In the genomic region with DNA sequence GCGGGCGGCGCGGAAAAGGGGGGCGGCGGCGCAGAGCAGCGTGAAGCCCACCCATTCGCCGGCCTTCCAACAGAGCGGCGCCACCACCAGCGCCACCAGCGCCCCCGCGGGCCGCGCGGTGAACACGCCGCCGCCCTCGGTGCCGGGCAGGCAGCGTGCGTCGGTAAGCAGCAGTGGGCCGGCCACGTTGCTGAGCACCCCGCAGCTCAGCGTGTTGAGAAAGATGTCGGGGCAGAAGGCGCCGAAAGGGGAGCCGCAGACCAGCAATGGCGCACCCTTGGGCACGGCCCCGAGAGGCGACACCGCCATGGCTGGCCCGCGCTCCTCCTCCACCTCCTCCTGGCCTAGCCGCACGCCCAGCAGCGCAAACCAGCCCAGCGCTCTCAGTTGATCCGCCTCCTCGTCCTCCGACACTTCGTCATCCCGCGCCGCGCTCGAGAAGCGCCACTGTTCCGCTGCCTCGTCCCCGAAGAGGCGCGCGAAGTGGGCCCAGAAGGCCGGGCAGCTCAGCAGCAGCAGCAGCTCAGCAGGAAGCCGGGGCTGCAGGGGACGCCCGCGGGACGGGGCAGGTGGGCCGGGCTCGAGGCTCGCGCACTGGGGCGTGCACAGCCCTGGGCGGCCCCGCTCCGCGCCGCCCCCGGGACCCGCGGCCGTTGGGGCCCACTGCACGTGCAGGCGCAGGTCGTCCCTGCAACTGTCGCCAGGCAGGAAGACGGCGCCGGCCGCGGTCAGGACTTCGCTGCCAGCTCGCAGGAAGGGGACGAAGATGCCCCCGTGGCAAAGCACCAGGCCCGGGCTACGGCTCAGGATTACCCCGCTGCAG, we compare ENCODE assay signal across 8 cellular contexts. TPM values are rescaled to one million over a fixed set of nuclear protein-coding genes. Genes with fewer than 3 reads are reported as not detected.
DNase-seq lines count a peak whose midpoint lies in the region; ATAC-seq and TF ChIP-seq lines count a peak whose summit lies in the region.

No MANE protein-coding gene starts in this region.

- H3K27ac ChIP-seq in testis, result peak overlapping the region; percentile 87 to 95

- peaks cover 16% of the 10 kb centered on the region for H3K4me1 ChIP-seq in testis

- H3K4me3 ChIP-seq in testis, result peak overlapping the region; percentile 75 to 79

- no peaks in the 10 kb centered on the region for H3K9me3 ChIP-seq in testis

- intact Hi-C loops in testis (cut with DNase I; ENCODE audit: low total_unique reads), result no loop called here

- in situ Hi-C loops in Caki2 (cut with HindIII; ENCODE audit: low pct_unique_long_range_greater_than_20kb, low sequenced_read_pairs), result no loop called here

- WGBS in testis, 2 donors, result 0% methylated on average over 4 to 45 of the region's 98 CpGs

- H3K27me3 ChIP-seq in testis, result no peaks in the 10 kb centered on the region

- DNase-seq in Caki2 (ENCODE audit: low read depth), result peak; percentile 76
- DNase-seq in HK-2 (ENCODE audit: unreplicated experiment), result peak; percentile 82
- DNase-seq in activated naive CD4-positive, alpha-beta T cell treated with Interleukin-2 at 50 U/mL for 16 hours, result peak; percentile 77
- peak; percentile 38 for DNase-seq in globus pallidus (ENCODE audit: low spot score)
- DNase-seq in occipital lobe (lab: John Stamatoyannopoulos, UW), result peak; percentile 67
- peak; percentile 56 for DNase-seq in testis

- TF ChIP-seq POLR2A in Raji (IDR thresholded peaks at IDR 0.05; ENCODE audit: insufficient read depth, low read depth, low read length), result peak; percentile 28; the same call in 1 of the 2 replicates
- no peak for TF ChIP-seq POLR2A in testis (IDR thresholded peaks at IDR 0.05)

- no peaks in the 10 kb centered on the region for H3K36me3 ChIP-seq in testis (ENCODE audit: low read depth, missing control alignments)

- ATAC-seq in GM19467 (IDR thresholded peaks at IDR 0.05; ENCODE audit: unreplicated experiment), result peak; percentile 37

- TF ChIP-seq CTCF in testis (IDR thresholded peaks at IDR 0.05), result peak; percentile 40 to 61 (median 49)

RNA-seq across cellular contexts. Expression of a gene that starts 0.6 kb away (rescaled TPM):
- total RNA-seq in Caki2 (2014; rRNA removed; shearing (Covaris generic); ENCODE audit: low replicate concordance), result 34.1 and 40.5 TPM in 2 replicates
- total RNA-seq in occipital lobe (7.3 TPM), testis (10 to 100 TPM; 33.8 to 45.4 TPM)
- 66.8 TPM for polyA plus RNA-seq in testis (ENCODE audit: insufficient read depth, low read depth, low replicate concordance)

RNA-seq across cellular contexts. Expression of a gene that starts 13.3 kb away (rescaled TPM):
- total RNA-seq in Caki2 (2014; rRNA removed; shearing (Covaris generic); ENCODE audit: low replicate concordance), result 41.3 and 42.7 TPM in 2 replicates
- total RNA-seq in occipital lobe (5.5 TPM), testis (1 to 10 TPM; 7.1 TPM)
- polyA plus RNA-seq in testis (ENCODE audit: insufficient read depth, low read depth, low replicate concordance), result 9.7 TPM

RNA-seq across cellular contexts. Expression of a gene that starts 24.4 kb away (rescaled TPM):
- total RNA-seq in Caki2 (2014; rRNA removed; shearing (Covaris generic); ENCODE audit: low replicate concordance), result 35.3 and 42.6 TPM in 2 replicates
- total RNA-seq in occipital lobe, result 182 TPM
- total RNA-seq in testis, result 10 to 100 TPM; 45.2 to 55.2 TPM
- polyA plus RNA-seq in testis (ENCODE audit: insufficient read depth, low read depth, low replicate concordance), result 49.7 TPM

Comparison
In these comparisons a context has a peak if more than half of its experiments do, and no peak if none do; other contexts are left out.
1. Peak in every context shown above with its lines: DNase-seq, ATAC-seq, H3K4me3 ChIP-seq and H3K27ac ChIP-seq.